Comparison of ENCODE assay signal across 11 cellular contexts in the genomic region with DNA sequence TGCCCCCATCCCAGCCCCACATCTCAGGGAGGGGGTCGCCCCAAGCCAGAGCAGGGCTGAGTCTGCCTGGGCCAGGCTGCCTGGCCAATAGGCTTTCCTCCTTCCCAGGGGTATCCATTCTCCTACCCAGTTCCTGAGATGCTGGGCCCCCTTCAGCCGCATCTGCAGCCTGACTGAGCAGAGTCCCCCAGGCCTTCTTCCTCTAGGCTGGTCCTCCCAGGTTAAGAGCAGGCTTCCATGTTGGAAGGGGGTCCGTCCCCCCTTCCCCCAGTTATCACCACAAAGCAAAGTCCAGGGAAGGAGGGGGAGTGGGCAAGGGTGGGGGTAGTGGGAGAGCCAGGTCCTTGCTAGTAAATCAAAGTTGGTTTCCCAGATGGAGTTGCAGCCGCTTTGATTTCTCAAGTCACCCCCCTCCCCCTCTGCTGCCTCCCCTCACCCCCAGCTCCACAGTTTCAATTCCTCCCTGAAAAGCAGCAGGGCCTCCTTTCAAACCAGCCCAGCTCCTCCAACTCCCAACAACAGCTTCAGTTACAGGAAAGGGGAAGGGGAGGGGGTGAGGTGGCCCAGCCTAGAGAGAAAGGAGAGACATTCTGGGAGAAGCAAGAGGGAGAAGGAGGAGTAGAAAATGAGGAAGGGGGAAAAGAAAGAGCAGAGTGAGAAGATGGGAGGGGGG. TPM values are rescaled to one million over a fixed set of nuclear protein-coding genes. Genes with fewer than 3 reads are reported as not detected.
DNase-seq lines count a peak whose midpoint lies in the region; ATAC-seq and TF ChIP-seq lines count a peak whose summit lies in the region.
"Had no signal": no experiment of that assay in that cellular context is flagged by ENCODE, and none has a peak within 500 bp of the region (broad histone marks: within the 10 kb centered on the region; RNA-seq: fewer than 3 reads in every experiment).

No MANE protein-coding gene starts in this region.

- no peaks in the 10 kb centered on the region for H3K9me3 Mint-ChIP-seq in type B pancreatic cell
- H3K9me3 Mint-ChIP-seq: activated naive CD4-positive, alpha-beta T cell treated with anti-CD3 and anti-CD28 coated beads, Interleukin-2, amount 50 U/mL, for 24 hours had no signal

- peak overlapping the region; percentile 25 for H3K4me3 Mint-ChIP-seq in type B pancreatic cell
- H3K4me3 Mint-ChIP-seq: activated CD4-positive, alpha-beta T cell treated with anti-CD3 and anti-CD28 coated beads for 36 hours; activated naive CD4-positive, alpha-beta T cell treated with anti-CD3 and anti-CD28 coated beads, Interleukin-2, amount 50 U/mL, for 24 hours had no signal

- H3K36me3 ChIP-seq in left ventricle myocardium inferior: no peaks in the 10 kb centered on the region

- intact Hi-C loops in Right ventricle myocardium inferior (cut with DNase I): no loop called here
- intact Hi-C loops in left ventricle myocardium inferior (cut with micrococcal nuclease): no loop called here

- H3K36me3 Mint-ChIP-seq in type B pancreatic cell: no peaks in the 10 kb centered on the region
- H3K36me3 Mint-ChIP-seq: activated naive CD4-positive, alpha-beta T cell treated with anti-CD3 and anti-CD28 coated beads, Interleukin-2, amount 50 U/mL, for 24 hours had no signal

- no peak for DNase-seq in Right ventricle myocardium inferior (ENCODE audit: missing footprints)
- no peak for DNase-seq in left ventricle myocardium inferior
- peak; percentile 50 for DNase-seq in astrocyte of the spinal cord (ENCODE audit: low read depth, low spot score)
- no peak for DNase-seq in left lobe of liver (ENCODE audit: low spot score)
- DNase-seq in type B pancreatic cell (ENCODE audit: extremely low spot score, unreplicated experiment): no peak
- no peak for DNase-seq in dermis blood vessel endothelial cell
- DNase-seq in DMS53 (lab: John Stamatoyannopoulos, UW): no peak
- DNase-seq: activated CD4-positive, alpha-beta T cell treated with anti-CD3 and anti-CD28 coated beads for 36 hours had no signal

- H3K27ac Mint-ChIP-seq in type B pancreatic cell: peak overlapping the region; percentile 67
- H3K27ac Mint-ChIP-seq: activated CD4-positive, alpha-beta T cell treated with anti-CD3 and anti-CD28 coated beads for 36 hours; activated naive CD4-positive, alpha-beta T cell treated with anti-CD3 and anti-CD28 coated beads, Interleukin-2, amount 50 U/mL, for 24 hours had no signal

- ATAC-seq in Right ventricle myocardium inferior (peak; percentile 59), left lobe of liver (peak; percentile 36), GM21717 (IDR thresholded peaks at IDR 0.05; ENCODE audit: unreplicated experiment) (no peak)
- ATAC-seq: activated CD4-positive, alpha-beta T cell treated with anti-CD3 and anti-CD28 coated beads for 36 hours had no signal

- no peak for TF ChIP-seq CTCF in left ventricle myocardium inferior (IDR thresholded peaks at IDR 0.05; ENCODE audit: borderline replicate concordance)
- no peak for TF ChIP-seq CTCF in astrocyte of the spinal cord (IDR thresholded peaks at IDR 0.05; ENCODE audit: low read depth, low read length)
- no peak for TF ChIP-seq CTCF in type B pancreatic cell (conservative IDR thresholded peaks at IDR 0.05)

- in situ Hi-C loops in astrocyte of the spinal cord (cut with HindIII; ENCODE audit: low sequenced_read_pairs): no loop called here

- H3K27me3 ChIP-seq in left ventricle myocardium inferior (ENCODE audit: low read depth): peaks cover 65% of the 10 kb centered on the region

- H3K4me3 ChIP-seq in left ventricle myocardium inferior (no peak overlapping the region), astrocyte of the spinal cord (ENCODE audit: low read depth, low read length) (no peak overlapping the region)

- peaks cover 3% of the 10 kb centered on the region for H3K9me3 ChIP-seq in left ventricle myocardium inferior (replicated peaks)

- peaks cover 7% of the 10 kb centered on the region for H3K27me3 Mint-ChIP-seq in type B pancreatic cell

- peaks cover 3% of the 10 kb centered on the region for H3K4me1 ChIP-seq in left ventricle myocardium inferior

- peaks cover 73% of the 10 kb centered on the region for H3K4me1 Mint-ChIP-seq in type B pancreatic cell (ENCODE audit: unreplicated experiment)
- H3K4me1 Mint-ChIP-seq: activated CD4-positive, alpha-beta T cell treated with anti-CD3 and anti-CD28 coated beads for 36 hours; activated naive CD4-positive, alpha-beta T cell treated with anti-CD3 and anti-CD28 coated beads, Interleukin-2, amount 50 U/mL, for 24 hours had no signal

- H3K27ac ChIP-seq in left ventricle myocardium inferior (replicated peaks): no peak overlapping the region
- H3K27ac ChIP-seq: KMS-11 had no signal

RNA-seq across cellular contexts. Expression of a gene that starts 9.5 kb away (rescaled TPM):
- total RNA-seq in Right ventricle myocardium inferior (3.4 TPM), left ventricle myocardium inferior (4.0 TPM), left lobe of liver (0.18 TPM), type B pancreatic cell (ENCODE audit: low replicate concordance) (3.6 and 54.4 TPM in 2 replicates), dermis blood vessel endothelial cell (0.68 and 1.0 TPM in 2 replicates)

RNA-seq across cellular contexts. Expression of a gene that starts 44.6 kb away (rescaled TPM):
- 15.3 TPM for total RNA-seq in Right ventricle myocardium inferior
- total RNA-seq in left ventricle myocardium inferior: 16.6 TPM
- 11.0 TPM for total RNA-seq in left lobe of liver
- total RNA-seq in type B pancreatic cell (ENCODE audit: low replicate concordance): 45.9 and 51.5 TPM in 2 replicates
- total RNA-seq in dermis blood vessel endothelial cell: 17.0 and 20.7 TPM in 2 replicates
